In the genomic region with DNA sequence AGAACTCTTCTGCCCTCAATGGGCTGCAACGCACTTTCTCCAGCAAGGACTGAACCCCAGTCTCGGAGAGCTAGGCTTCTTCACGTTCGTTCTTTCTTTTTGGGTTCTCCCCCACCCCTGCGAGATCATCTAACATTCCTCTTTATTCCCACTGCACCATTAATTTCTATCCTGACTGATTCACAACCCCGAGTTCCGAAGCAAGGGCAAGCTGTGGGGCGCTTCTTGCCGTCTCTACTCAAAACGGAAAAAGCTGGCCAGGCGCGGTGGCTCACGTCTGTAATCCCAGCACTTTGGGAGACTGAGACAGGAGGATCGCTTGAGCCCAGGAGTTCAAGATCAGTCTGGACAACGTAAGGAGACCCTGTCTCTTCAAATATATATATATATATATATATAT, we compare ENCODE assay signal across 9 cellular contexts. TPM values are rescaled to one million over a fixed set of nuclear protein-coding genes. Genes with fewer than 3 reads are reported as not detected.
DNase-seq lines count a peak whose midpoint lies in the region; ATAC-seq, FAIRE-seq and TF ChIP-seq lines count a peak whose summit lies in the region.
"Had no signal": no experiment of that assay in that cellular context is flagged by ENCODE, and none has a peak within 500 bp of the region (broad histone marks: within the 10 kb centered on the region; RNA-seq: fewer than 3 reads in every experiment).

No MANE protein-coding gene starts in this region.

- FAIRE-seq in GM12891 (lab: Jason Lieb, UNC): no peak

- no peak for DNase-seq in HFFc6
- DNase-seq in activated T-helper 2 cell treated with anti-CD3 and anti-CD28 coated beads, Interferon-gamma antibody, Interleukin-2, Interleukin-4, amounts not matched to agents 10 μg/mL and 5 μg/mL and 100 μg/mL, durations not matched to agents 14 hours and 24 hours and 36 hours (ENCODE audit: low spot score): no peak
- DNase-seq in GM12891 (ENCODE audit: insufficient read length, low spot score): no peak
- DNase-seq in DMS114 treated with DMSO at 0.1 percent for 48 hours (lab: John Stamatoyannopoulos, UW; ENCODE audit: unreplicated experiment): no peak
- DNase-seq: cortex of kidney had no signal

- no peak for TF ChIP-seq POLR2A in GM12891 (IDR thresholded peaks at IDR 0.05; ENCODE audit: low read depth, low read length)

- no peaks in the 10 kb centered on the region for H3K36me3 Mint-ChIP-seq in HFFc6 (ENCODE audit: low read depth)
- no peaks in the 10 kb centered on the region for H3K36me3 Mint-ChIP-seq in activated T-helper 2 cell treated with anti-CD3 and anti-CD28 coated beads, Interferon-gamma antibody, Interleukin-2, Interleukin-4, amounts not matched to agents 10 μg/mL and 5 μg/mL and 100 μg/mL, durations not matched to agents 14 hours and 24 hours and 36 hours (ENCODE audit: low read depth)
- H3K36me3 Mint-ChIP-seq in stimulated activated memory B cell treated with anti-CD40 and anti-IgM and Interleukin-4, amounts not matched to agents 10 μg/mL and 1 μg/mL and 100 μg/mL, for 72 hours: no peaks in the 10 kb centered on the region

- intact Hi-C loops in activated T-helper 2 cell treated with anti-CD3 and anti-CD28 coated beads, Interferon-gamma antibody, Interleukin-2, Interleukin-4, amounts not matched to agents 10 μg/mL and 5 μg/mL and 100 μg/mL, durations not matched to agents 14 hours and 24 hours and 36 hours (cut with micrococcal nuclease): loop anchor here (1.0 kb wide), 2 partner anchors 70 to 219 kb away; no protein-coding TSS in a partner anchor

- peak overlapping the region; percentile 61 for H3K4me3 ChIP-seq in iPS-11a (ENCODE audit: low read depth, low read length)

- H3K4me1 Mint-ChIP-seq in HFFc6 (ENCODE audit: low read depth): peaks cover 12% of the 10 kb centered on the region
- H3K4me1 Mint-ChIP-seq in activated T-helper 2 cell treated with anti-CD3 and anti-CD28 coated beads, Interferon-gamma antibody, Interleukin-2, Interleukin-4, amounts not matched to agents 10 μg/mL and 5 μg/mL and 100 μg/mL, durations not matched to agents 14 hours and 24 hours and 36 hours (ENCODE audit: low read depth): peaks cover 18% of the 10 kb centered on the region
- H3K4me1 Mint-ChIP-seq in stimulated activated memory B cell treated with anti-CD40 and anti-IgM and Interleukin-4, amounts not matched to agents 10 μg/mL and 1 μg/mL and 100 μg/mL, for 72 hours: peaks cover 55% of the 10 kb centered on the region

- no peaks in the 10 kb centered on the region for H3K9me3 Mint-ChIP-seq in HFFc6
- H3K9me3 Mint-ChIP-seq in activated T-helper 2 cell treated with anti-CD3 and anti-CD28 coated beads, Interferon-gamma antibody, Interleukin-2, Interleukin-4, amounts not matched to agents 10 μg/mL and 5 μg/mL and 100 μg/mL, durations not matched to agents 14 hours and 24 hours and 36 hours: no peaks in the 10 kb centered on the region
- no peaks in the 10 kb centered on the region for H3K9me3 Mint-ChIP-seq in stimulated activated memory B cell treated with anti-CD40 and anti-IgM and Interleukin-4, amounts not matched to agents 10 μg/mL and 1 μg/mL and 100 μg/mL, for 72 hours

- no peak for TF ChIP-seq CTCF in HFFc6 (IDR thresholded peaks at IDR 0.05)

- no peak for ATAC-seq in stimulated activated memory B cell treated with anti-CD40 and anti-IgM and Interleukin-4, amounts not matched to agents 10 μg/mL and 1 μg/mL and 100 μg/mL, for 72 hours
- ATAC-seq in GM18861 (IDR thresholded peaks at IDR 0.05; ENCODE audit: unreplicated experiment) (no peak), HG03039 (IDR thresholded peaks at IDR 0.05; ENCODE audit: unreplicated experiment) (no peak)

- peak overlapping the region; percentile 84 for H3K27ac Mint-ChIP-seq in HFFc6
- peak overlapping the region; percentile 31 for H3K27ac Mint-ChIP-seq in activated T-helper 2 cell treated with anti-CD3 and anti-CD28 coated beads, Interferon-gamma antibody, Interleukin-2, Interleukin-4, amounts not matched to agents 10 μg/mL and 5 μg/mL and 100 μg/mL, durations not matched to agents 14 hours and 24 hours and 36 hours
- peak overlapping the region; percentile 79 for H3K27ac Mint-ChIP-seq in stimulated activated memory B cell treated with anti-CD40 and anti-IgM and Interleukin-4, amounts not matched to agents 10 μg/mL and 1 μg/mL and 100 μg/mL, for 72 hours

- peak overlapping the region; percentile 96 for H3K4me3 Mint-ChIP-seq in HFFc6
- H3K4me3 Mint-ChIP-seq in activated T-helper 2 cell treated with anti-CD3 and anti-CD28 coated beads, Interferon-gamma antibody, Interleukin-2, Interleukin-4, amounts not matched to agents 10 μg/mL and 5 μg/mL and 100 μg/mL, durations not matched to agents 14 hours and 24 hours and 36 hours (ENCODE audit: low read depth): peak overlapping the region; percentile 83
- H3K4me3 Mint-ChIP-seq in stimulated activated memory B cell treated with anti-CD40 and anti-IgM and Interleukin-4, amounts not matched to agents 10 μg/mL and 1 μg/mL and 100 μg/mL, for 72 hours: peak overlapping the region; percentile 95

- peaks cover 8% of the 10 kb centered on the region for H3K27me3 Mint-ChIP-seq in HFFc6 (ENCODE audit: insufficient read depth)
- no peaks in the 10 kb centered on the region for H3K27me3 Mint-ChIP-seq in activated T-helper 2 cell treated with anti-CD3 and anti-CD28 coated beads, Interferon-gamma antibody, Interleukin-2, Interleukin-4, amounts not matched to agents 10 μg/mL and 5 μg/mL and 100 μg/mL, durations not matched to agents 14 hours and 24 hours and 36 hours (ENCODE audit: low read depth)
- no peaks in the 10 kb centered on the region for H3K27me3 Mint-ChIP-seq in stimulated activated memory B cell treated with anti-CD40 and anti-IgM and Interleukin-4, amounts not matched to agents 10 μg/mL and 1 μg/mL and 100 μg/mL, for 72 hours

TF ChIP-seq in GM12891, 5 proteins besides CTCF, POLR2A, EP300 and RAD21:
- TF ChIP-seq POU2F2 (IDR thresholded peaks at IDR 0.05; ENCODE audit: low read depth, low read length): no peak
- TF ChIP-seq TAF1 (IDR thresholded peaks at IDR 0.05; ENCODE audit: low read depth, low read length): no peak
- TF ChIP-seq PAX5 (IDR thresholded peaks at IDR 0.05; ENCODE audit: insufficient read depth, low read length, severe bottlenecking): no peak
- TF ChIP-seq POLR2AphosphoS5 (IDR thresholded peaks at IDR 0.05; ENCODE audit: low read depth, low read length): no peak
- no peak for TF ChIP-seq SPI1 (IDR thresholded peaks at IDR 0.05; ENCODE audit: low read depth, low read length)

RNA-seq across cellular contexts. Expression of gene BTG2, which starts 37.4 kb away (rescaled TPM):
- 10 to 100 TPM; 12.7 to 18.5 (median 13.7) TPM for total RNA-seq in HFFc6 (2021; fragmentation: NEBNext Ultra II Directional; extraction: Animal tissue kit (Norgen Biotek cat#: 25700))
- total RNA-seq in activated T-helper 2 cell treated with anti-CD3 and anti-CD28 coated beads, Interferon-gamma antibody, Interleukin-2, Interleukin-4, amounts not matched to agents 10 μg/mL and 5 μg/mL and 100 μg/mL, durations not matched to agents 14 hours and 24 hours and 36 hours: 98.1 and 98.8 TPM in 2 replicates
- 29.7 TPM for polyA plus RNA-seq in GM12891 (2012; ENCODE audit: low read depth, missing spikeins)

RNA-seq across cellular contexts. Expression of gene CHIT1, which starts 38.4 kb away (rescaled TPM):
- total RNA-seq in HFFc6 (2021; fragmentation: NEBNext Ultra II Directional; extraction: Animal tissue kit (Norgen Biotek cat#: 25700)): not detected
- total RNA-seq in activated T-helper 2 cell treated with anti-CD3 and anti-CD28 coated beads, Interferon-gamma antibody, Interleukin-2, Interleukin-4, amounts not matched to agents 10 μg/mL and 5 μg/mL and 100 μg/mL, durations not matched to agents 14 hours and 24 hours and 36 hours: 0.09 and 0.34 TPM in 2 replicates
- polyA plus RNA-seq in GM12891 (2012; ENCODE audit: low read depth, missing spikeins): 0.56 TPM

Comparison
In these comparisons a context has a peak if more than half of its experiments do, and no peak if none do; other contexts are left out.
1. H3K27ac Mint-ChIP-seq: peak in every context shown above with its lines; median percentile 84 in HFFc6; 79 in stimulated activated memory B cell treated with anti-CD40 and anti-IgM and Interleukin-4, amounts not matched to agents 10 μg/mL and 1 μg/mL and 100 μg/mL, for 72 hours; 31 in activated T-helper 2 cell treated with anti-CD3 and anti-CD28 coated beads, Interferon-gamma antibody, Interleukin-2, Interleukin-4, amounts not matched to agents 10 μg/mL and 5 μg/mL and 100 μg/mL, durations not matched to agents 14 hours and 24 hours and 36 hours.